Comparison of ENCODE assay signal across 9 cellular contexts in genomic region chr6:32944265-32944664, GRCh38. TPM values are rescaled to one million over a fixed set of nuclear protein-coding genes. Genes with fewer than 3 reads are reported as not detected.
A peak's percentile ranks its signal among the peaks of the same experiment; 100 is the strongest.
DNase-seq lines count a peak whose midpoint lies in the region; ATAC-seq, FAIRE-seq and TF ChIP-seq lines count a peak whose summit lies in the region.
"Had no signal": no experiment of that assay in that cellular context is flagged by ENCODE, and none has a peak within 500 bp of the region (broad histone marks: within the 10 kb centered on the region; RNA-seq: fewer than 3 reads in every experiment).

No MANE protein-coding gene starts in this region.

- TF ChIP-seq POLR2A in GM12892 (IDR thresholded peaks at IDR 0.05; ENCODE audit: low read depth, low read length) (peak; percentile 79), NB4 (IDR thresholded peaks at IDR 0.05; ENCODE audit: extremely low read depth, insufficient read length) (no peak), GM12878 (IDR thresholded peaks at IDR 0.05; ENCODE audit: low read depth, low read length) (peak; percentile 89)

- no peak overlapping the region; the same call in 1 of the 2 replicates for H2AFZ ChIP-seq in GM12878 (ENCODE audit: control insufficient read depth, low read depth, low read length)

- peak overlapping the region; percentile 96 for H3K27ac ChIP-seq in GM12878 (ENCODE audit: control insufficient read depth, insufficient read depth)
- no peak overlapping the region for H3K27ac ChIP-seq in subcutaneous abdominal adipose tissue (ENCODE audit: low read depth, low read length)

- H3K27me3 Mint-ChIP-seq in endothelial cell (ENCODE audit: unreplicated experiment), result no peaks in the 10 kb centered on the region

- peaks cover 56% of the 10 kb centered on the region for H3K4me1 ChIP-seq in GM12878 (ENCODE audit: control insufficient read depth, insufficient read depth, low read length)
- H3K4me1 ChIP-seq in subcutaneous abdominal adipose tissue (ENCODE audit: control insufficient read depth in 5 of 5, insufficient read depth in 5 of 5, low read length in 5 of 5), result peaks cover 0 to 42% (median 19%) of the 10 kb centered on the region in 5 donors

- peaks cover 53% of the 10 kb centered on the region for H3K79me2 ChIP-seq in GM12878 (ENCODE audit: control insufficient read depth, insufficient read depth, low read length)

- no TSS peak for BruUV-seq in GM12878 (replicated peaks; lab: Mats Ljungman, UMichigan)

- in situ Hi-C loops in GM12878 (cut with MboI), result loop anchor here (10.0 kb wide), 1 partner anchor 329 kb away; no protein-coding TSS in a partner anchor

- H4K20me1 ChIP-seq in GM12878 (ENCODE audit: control insufficient read depth, insufficient read depth), result no peaks in the 10 kb centered on the region

- SMC1A ChIA-PET in GM12878 (lab: Charles Lee; ENCODE audit: uncharacterized antibody, unreplicated experiment), result interaction anchor here (0.9 to 15.9 kb wide), 11 partner anchors 8 to 170 kb away, joined by 3 to 354 read pairs (median 6); partner anchors contain the start of genes BRD2 and HLA-DMA

- peak overlapping the region; percentile 57 for H3K9ac ChIP-seq in GM12878 (ENCODE audit: control insufficient read depth, insufficient read depth, low read length)
- no peak overlapping the region for H3K9ac ChIP-seq in subcutaneous abdominal adipose tissue (ENCODE audit: low read length in 5 of 5)

- peak; percentile 88 to 96 for TF ChIP-seq EP300 in GM12878 (IDR thresholded peaks at IDR 0.05; ENCODE audit: borderline replicate concordance in 1 of 2, control insufficient read depth in 1 of 2, low read depth in 2 of 2, low read length in 2 of 2)

- no peaks in the 10 kb centered on the region for H3K36me3 Mint-ChIP-seq in endothelial cell (ENCODE audit: low read depth, unreplicated experiment)

- intact Hi-C loops in GM12878 (cut with micrococcal nuclease; ENCODE audit: unreplicated experiment), result loop anchor here (1.0 to 10.0 kb wide), 3 partner anchors 50 to 509 kb away; partner anchors contain the start of genes HLA-DRA and TAP2

- WGBS in GM12878 (ENCODE audit: insufficient coverage, insufficient replicate concordance, low lambda C conversion rate, missing lambda C conversion rate), result 0% methylated on average over 1 of the region's 1 CpG

- RAD21 ChIA-PET in GM12878 (lab: Charles Lee; ENCODE audit: unreplicated experiment), result interaction anchor here (0.7 to 8.6 kb wide), 11 partner anchors 10 to 106 kb away, joined by 3 to 130 read pairs (median 4); partner anchors contain the start of genes HLA-DMA and TAP2

- peaks cover 14% of the 10 kb centered on the region for H3K4me1 Mint-ChIP-seq in endothelial cell (ENCODE audit: unreplicated experiment)

- peak overlapping the region; percentile 71 for H3K4me2 ChIP-seq in GM12878 (ENCODE audit: control insufficient read depth, insufficient read depth)

- no peak overlapping the region for H3K4me3 Mint-ChIP-seq in endothelial cell (ENCODE audit: unreplicated experiment)

- no peak for TF ChIP-seq RAD21 in GM12878 (IDR thresholded peaks at IDR 0.05; ENCODE audit: insufficient read depth, low read depth, low read length)

- H3K27ac Mint-ChIP-seq in endothelial cell (ENCODE audit: unreplicated experiment), result no peak overlapping the region

- no peak for DNase-seq in GM12892 (ENCODE audit: insufficient read length)
- peak; percentile 85 for DNase-seq in NB4 (ENCODE audit: low read depth)
- peak; percentile 84 for DNase-seq in GM12878 (ENCODE audit: low read depth, low spot score)
- no peak for DNase-seq in NCI-H2081 treated with DMSO at 0.1 percent for 48 hours (lab: John Stamatoyannopoulos, UW)
- DNase-seq in endothelial cell (ENCODE audit: low spot score), result no peak
- no peak for DNase-seq in NCI-H2029 (lab: John Stamatoyannopoulos, UW)

- ATAC-seq in GM21717 (IDR thresholded peaks at IDR 0.05; ENCODE audit: unreplicated experiment) (peak; percentile 26), GM12878 (peak; percentile 74)
- ATAC-seq: body of pancreas had no signal

- POLR2A ChIA-PET in GM12878 (lab: Charles Lee), result interaction anchor here (0.6 to 10.8 kb wide), 9 partner anchors 10 to 105 kb away, joined by 3 to 270 read pairs (median 6); partner anchors contain the start of genes BRD2 and HLA-DMA

- H3K27me3 ChIP-seq in GM12878 (replicated peaks in 1 of 2; ENCODE audit: control insufficient read depth in 2 of 2, insufficient read depth in 2 of 2, low read length in 1 of 2) (no peaks in the 10 kb centered on the region), subcutaneous abdominal adipose tissue (ENCODE audit: control insufficient read depth in 5 of 5, insufficient read depth in 4 of 5, low read length in 5 of 5) (no peaks in the 10 kb centered on the region)
- H3K27me3 ChIP-seq: body of pancreas had no signal

- peak overlapping the region; percentile 44 for H3K4me3 ChIP-seq in NB4 (ENCODE audit: low read depth, low read length)
- H3K4me3 ChIP-seq in GM12878, result peak overlapping the region; percentile 64
- peak overlapping the region in 3 of 5 donors; percentile 29 to 38 (median 31) for H3K4me3 ChIP-seq in subcutaneous abdominal adipose tissue (ENCODE audit: low read depth in 1 of 5, low read length in 5 of 5)
- H3K4me3 ChIP-seq: body of pancreas had no signal

- H3K9me3 ChIP-seq in GM12878 (replicated peaks; ENCODE audit: control insufficient read depth, insufficient read depth, low read length), result no peaks in the 10 kb centered on the region; the same call in 2 of the 3 replicates
- H3K9me3 ChIP-seq in subcutaneous abdominal adipose tissue (ENCODE audit: control insufficient read depth in 5 of 5, low read length in 5 of 5), result peaks cover 0 to 3% (median 0%) of the 10 kb centered on the region in 5 donors
- H3K9me3 ChIP-seq: body of pancreas had no signal

- TF ChIP-seq CTCF in NB4 (IDR thresholded peaks at IDR 0.05; ENCODE audit: low read depth, low read length) (no peak), GM12878 (IDR thresholded peaks at IDR 0.05 in 2 of 3, conservative IDR thresholded peaks at IDR 0.05 in 1 of 3; ENCODE audit: control insufficient read depth in 2 of 3, extremely low read depth in 1 of 3, insufficient read depth in 1 of 3, low read depth in 3 of 3, low read length in 3 of 3) (no peak), endothelial cell (IDR thresholded peaks at IDR 0.05; ENCODE audit: unreplicated experiment) (no peak)

- no peaks in the 10 kb centered on the region; a peak in 2 of 4 replicates for H3K36me3 ChIP-seq in GM12878 (ENCODE audit: control insufficient read depth in 2 of 2, insufficient read depth in 2 of 2, low read length in 1 of 2)
- H3K36me3 ChIP-seq in subcutaneous abdominal adipose tissue (ENCODE audit: control insufficient read depth in 5 of 5, insufficient read depth in 5 of 5, low read length in 5 of 5), result peaks cover 0 to 6% (median 0%) of the 10 kb centered on the region in 5 donors

- peak; percentile 97 for FAIRE-seq in GM12892 (lab: Jason Lieb, UNC)
- peak; percentile 77 for FAIRE-seq in GM12878 (lab: Jason Lieb, UNC)

- CTCF ChIA-PET in GM12878 (lab: Yijun Ruan, JAX), result interaction anchor here (0.7 to 15.9 kb wide), 10 partner anchors 9 to 75 kb away, joined by 3 to 532 read pairs (median 6); partner anchors contain the start of genes BRD2 and HLA-DMA

- H3K9me3 Mint-ChIP-seq in endothelial cell (ENCODE audit: unreplicated experiment), result no peaks in the 10 kb centered on the region

RNA-seq across cellular contexts. Expression of gene HLA-DMB, which starts 3.4 kb away (rescaled TPM):
- 251 TPM for polyA plus RNA-seq in GM12892 (2012; ENCODE audit: missing spikeins)
- 54.4 and 59.2 TPM in 2 replicates for total RNA-seq in GM12878 (2013; cell fraction: nucleolus; rRNA removed)
- 141 and 149 TPM in 2 replicates for total RNA-seq in GM12878 (2014; rRNA removed)
- 117 and 120 TPM in 2 replicates for total RNA-seq in GM12878 (2014; rRNA removed; fragmentation: Illumina TruSeq; extraction: Trizol)
- 106 and 114 TPM in 2 replicates for total RNA-seq in GM12878 (2021)
- polyA plus RNA-seq in GM12878 (2011; ENCODE audit: low read depth), result 240 TPM
- 140 and 173 TPM in 2 replicates for polyA plus RNA-seq in GM12878 (2011; rRNA removed)
- polyA plus RNA-seq in GM12878 (2011; cell fraction: cytosol; rRNA removed), result 172 and 198 TPM in 2 replicates
- 112 and 122 TPM in 2 replicates for polyA plus RNA-seq in GM12878 (2011; cell fraction: nucleus; rRNA removed)
- polyA plus RNA-seq in GM12878 (2012), result 162 and 237 TPM in 2 replicates
- 136 and 158 TPM in 2 replicates for polyA plus RNA-seq in GM12878 (2014; fragmentation: Illumina TruSeq; extraction: Trizol)
- polyA plus RNA-seq in GM12878 (2014; fragmentation: Nextera tagmentation; extraction: Ambion mirVana), result 100 to 1,000 TPM; 117 to 170 TPM
- 114 and 116 TPM in 2 replicates for polyA plus RNA-seq in GM12878 (2014; rRNA removed)
- 100 to 1,000 TPM; 160 to 168 TPM for polyA plus RNA-seq in GM12878 (2016; fragmentation: Nextera tagmentation; extraction: Ambion mirVana)
- polyA minus RNA-seq in GM12878 (2011; rRNA and poly(A)+ RNA removed), result 91.9 and 112 TPM in 2 replicates
- 22.9 and 33.3 TPM in 2 replicates for polyA minus RNA-seq in GM12878 (2011; cell fraction: cytosol; rRNA and poly(A)+ RNA removed)
- 25.1 and 32.0 TPM in 2 replicates for polyA minus RNA-seq in GM12878 (2011; cell fraction: nucleus; rRNA and poly(A)+ RNA removed)
- 1.3 TPM for total RNA-seq in endothelial cell (ENCODE audit: unreplicated experiment)

RNA-seq across cellular contexts. Expression of gene HLA-DMA, which starts 8.6 kb away (rescaled TPM):
- polyA plus RNA-seq in GM12892 (2012; ENCODE audit: missing spikeins), result 301 TPM
- total RNA-seq in GM12878 (2013; cell fraction: nucleolus; rRNA removed), result 110 and 112 TPM in 2 replicates
- 243 and 269 TPM in 2 replicates for total RNA-seq in GM12878 (2014; rRNA removed)
- 170 and 177 TPM in 2 replicates for total RNA-seq in GM12878 (2014; rRNA removed; fragmentation: Illumina TruSeq; extraction: Trizol)
- 182 and 189 TPM in 2 replicates for total RNA-seq in GM12878 (2021)
- polyA plus RNA-seq in GM12878 (2011; ENCODE audit: low read depth), result 314 TPM
- 190 and 290 TPM in 2 replicates for polyA plus RNA-seq in GM12878 (2011; rRNA removed)
- polyA plus RNA-seq in GM12878 (2011; cell fraction: cytosol; rRNA removed), result 380 and 384 TPM in 2 replicates
- polyA plus RNA-seq in GM12878 (2011; cell fraction: nucleus; rRNA removed), result 478 and 610 TPM in 2 replicates
- 308 and 348 TPM in 2 replicates for polyA plus RNA-seq in GM12878 (2012)
- 327 and 354 TPM in 2 replicates for polyA plus RNA-seq in GM12878 (2014; fragmentation: Illumina TruSeq; extraction: Trizol)
- 100 to 1,000 TPM; 389 to 552 TPM for polyA plus RNA-seq in GM12878 (2014; fragmentation: Nextera tagmentation; extraction: Ambion mirVana)
- polyA plus RNA-seq in GM12878 (2014; rRNA removed), result 267 and 279 TPM in 2 replicates
- 100 to 1,000 TPM; 339 to 378 TPM for polyA plus RNA-seq in GM12878 (2016; fragmentation: Nextera tagmentation; extraction: Ambion mirVana)
- 119 and 159 TPM in 2 replicates for polyA minus RNA-seq in GM12878 (2011; rRNA and poly(A)+ RNA removed)
- 44.9 and 50.8 TPM in 2 replicates for polyA minus RNA-seq in GM12878 (2011; cell fraction: cytosol; rRNA and poly(A)+ RNA removed)
- polyA minus RNA-seq in GM12878 (2011; cell fraction: nucleus; rRNA and poly(A)+ RNA removed), result 45.2 and 51.5 TPM in 2 replicates
- total RNA-seq in endothelial cell (ENCODE audit: unreplicated experiment), result 13.0 TPM

RNA-seq across cellular contexts. Expression of gene BRD2, which starts 24.1 kb away (rescaled TPM):
- 187 TPM for polyA plus RNA-seq in GM12892 (2012; ENCODE audit: missing spikeins)
- 348 and 373 TPM in 2 replicates for total RNA-seq in GM12878 (2013; cell fraction: nucleolus; rRNA removed)
- total RNA-seq in GM12878 (2014; rRNA removed) (127 TPM in 2 replicates), GM12878 (2014; rRNA removed; fragmentation: Illumina TruSeq; extraction: Trizol) (139 and 145 TPM in 2 replicates), GM12878 (2021) (160 and 178 TPM in 2 replicates), endothelial cell (ENCODE audit: unreplicated experiment) (186 TPM)
- 176 TPM for polyA plus RNA-seq in GM12878 (2011; ENCODE audit: low read depth)
- polyA plus RNA-seq in GM12878 (2011; rRNA removed) (218 and 239 TPM in 2 replicates), GM12878 (2014; fragmentation: Illumina TruSeq; extraction: Trizol) (234 and 289 TPM in 2 replicates), GM12878 (2014; fragmentation: Nextera tagmentation; extraction: Ambion mirVana) (100 to 1,000 TPM in 1 of 2 experiments, 10 to 100 TPM in 1; 32.2 to 133 TPM), GM12878 (2014; rRNA removed) (180 and 181 TPM in 2 replicates), GM12878 (2016; fragmentation: Nextera tagmentation; extraction: Ambion mirVana) (100 to 1,000 TPM; 113 to 118 TPM)
- 154 and 169 TPM in 2 replicates for polyA plus RNA-seq in GM12878 (2011; cell fraction: cytosol; rRNA removed)
- 392 and 411 TPM in 2 replicates for polyA plus RNA-seq in GM12878 (2011; cell fraction: nucleus; rRNA removed)
- polyA plus RNA-seq in GM12878 (2012), result 174 and 230 TPM in 2 replicates
- 122 and 140 TPM in 2 replicates for polyA minus RNA-seq in GM12878 (2011; rRNA and poly(A)+ RNA removed)
- polyA minus RNA-seq in GM12878 (2011; cell fraction: cytosol; rRNA and poly(A)+ RNA removed), result 51.2 and 63.0 TPM in 2 replicates
- 133 and 197 TPM in 2 replicates for polyA minus RNA-seq in GM12878 (2011; cell fraction: nucleus; rRNA and poly(A)+ RNA removed)

Comparison
In these comparisons a context has a peak if more than half of its experiments do, and no peak if none do; other contexts are left out.
1. DNase-seq: peak in NB4 (single experiment) and GM12878 (single experiment); none in GM12892 (single experiment), NCI-H2081 treated with DMSO at 0.1 percent for 48 hours (single experiment), endothelial cell (single experiment) and NCI-H2029 (single experiment).
2. RNA of gene HLA-DMB, which starts 3.4 kb away (total RNA-seq): 54.4 to 149 TPM in GM12878; 1.3 TPM in endothelial cell (single experiment); every median in the first group is over 10 times any median in the second.
3. Peak in every context shown above with its lines, with median percentiles within 50 percentile points of each other: H3K4me3 ChIP-seq.